Comparison of ENCODE assay signal across 1 cellular context in the genomic region with DNA sequence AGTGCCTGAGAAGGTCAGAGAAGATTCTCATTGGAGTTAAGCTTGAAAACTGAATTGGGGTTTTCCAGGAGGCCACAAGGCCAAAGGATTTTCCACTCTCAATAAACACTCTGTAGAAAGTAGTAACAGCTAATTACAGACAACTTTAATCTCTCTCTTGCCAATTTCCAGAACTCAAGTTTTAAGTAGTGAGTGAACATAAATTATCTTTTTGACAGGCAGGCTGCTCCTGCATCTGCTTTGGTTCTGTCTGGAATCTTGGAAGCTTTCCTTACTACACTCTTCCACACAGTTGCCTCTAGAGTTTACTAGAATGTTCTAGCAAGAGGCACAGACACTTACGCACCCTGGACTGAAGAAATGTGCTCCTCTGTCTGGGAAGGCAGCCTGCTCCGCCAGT.
TF ChIP-seq lines count a peak whose summit lies in the region.

No MANE protein-coding gene starts in this region.

TF ChIP-seq in GM23338, 12 proteins besides CTCF, POLR2A, EP300 and RAD21 (continued from another document):
- TF ChIP-seq, protein P1, sequence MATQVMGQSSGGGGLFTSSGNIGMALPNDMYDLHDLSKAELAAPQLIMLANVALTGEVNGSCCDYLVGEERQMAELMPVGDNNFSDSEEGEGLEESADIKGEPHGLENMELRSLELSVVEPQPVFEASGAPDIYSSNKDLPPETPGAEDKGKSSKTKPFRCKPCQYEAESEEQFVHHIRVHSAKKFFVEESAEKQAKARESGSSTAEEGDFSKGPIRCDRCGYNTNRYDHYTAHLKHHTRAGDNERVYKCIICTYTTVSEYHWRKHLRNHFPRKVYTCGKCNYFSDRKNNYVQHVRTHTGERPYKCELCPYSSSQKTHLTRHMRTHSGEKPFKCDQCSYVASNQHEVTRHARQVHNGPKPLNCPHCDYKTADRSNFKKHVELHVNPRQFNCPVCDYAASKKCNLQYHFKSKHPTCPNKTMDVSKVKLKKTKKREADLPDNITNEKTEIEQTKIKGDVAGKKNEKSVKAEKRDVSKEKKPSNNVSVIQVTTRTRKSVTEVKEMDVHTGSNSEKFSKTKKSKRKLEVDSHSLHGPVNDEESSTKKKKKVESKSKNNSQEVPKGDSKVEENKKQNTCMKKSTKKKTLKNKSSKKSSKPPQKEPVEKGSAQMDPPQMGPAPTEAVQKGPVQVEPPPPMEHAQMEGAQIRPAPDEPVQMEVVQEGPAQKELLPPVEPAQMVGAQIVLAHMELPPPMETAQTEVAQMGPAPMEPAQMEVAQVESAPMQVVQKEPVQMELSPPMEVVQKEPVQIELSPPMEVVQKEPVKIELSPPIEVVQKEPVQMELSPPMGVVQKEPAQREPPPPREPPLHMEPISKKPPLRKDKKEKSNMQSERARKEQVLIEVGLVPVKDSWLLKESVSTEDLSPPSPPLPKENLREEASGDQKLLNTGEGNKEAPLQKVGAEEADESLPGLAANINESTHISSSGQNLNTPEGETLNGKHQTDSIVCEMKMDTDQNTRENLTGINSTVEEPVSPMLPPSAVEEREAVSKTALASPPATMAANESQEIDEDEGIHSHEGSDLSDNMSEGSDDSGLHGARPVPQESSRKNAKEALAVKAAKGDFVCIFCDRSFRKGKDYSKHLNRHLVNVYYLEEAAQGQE (IDR thresholded peaks at IDR 0.05; ENCODE audit: unreplicated experiment), result no peak
- TF ChIP-seq, protein P2, sequence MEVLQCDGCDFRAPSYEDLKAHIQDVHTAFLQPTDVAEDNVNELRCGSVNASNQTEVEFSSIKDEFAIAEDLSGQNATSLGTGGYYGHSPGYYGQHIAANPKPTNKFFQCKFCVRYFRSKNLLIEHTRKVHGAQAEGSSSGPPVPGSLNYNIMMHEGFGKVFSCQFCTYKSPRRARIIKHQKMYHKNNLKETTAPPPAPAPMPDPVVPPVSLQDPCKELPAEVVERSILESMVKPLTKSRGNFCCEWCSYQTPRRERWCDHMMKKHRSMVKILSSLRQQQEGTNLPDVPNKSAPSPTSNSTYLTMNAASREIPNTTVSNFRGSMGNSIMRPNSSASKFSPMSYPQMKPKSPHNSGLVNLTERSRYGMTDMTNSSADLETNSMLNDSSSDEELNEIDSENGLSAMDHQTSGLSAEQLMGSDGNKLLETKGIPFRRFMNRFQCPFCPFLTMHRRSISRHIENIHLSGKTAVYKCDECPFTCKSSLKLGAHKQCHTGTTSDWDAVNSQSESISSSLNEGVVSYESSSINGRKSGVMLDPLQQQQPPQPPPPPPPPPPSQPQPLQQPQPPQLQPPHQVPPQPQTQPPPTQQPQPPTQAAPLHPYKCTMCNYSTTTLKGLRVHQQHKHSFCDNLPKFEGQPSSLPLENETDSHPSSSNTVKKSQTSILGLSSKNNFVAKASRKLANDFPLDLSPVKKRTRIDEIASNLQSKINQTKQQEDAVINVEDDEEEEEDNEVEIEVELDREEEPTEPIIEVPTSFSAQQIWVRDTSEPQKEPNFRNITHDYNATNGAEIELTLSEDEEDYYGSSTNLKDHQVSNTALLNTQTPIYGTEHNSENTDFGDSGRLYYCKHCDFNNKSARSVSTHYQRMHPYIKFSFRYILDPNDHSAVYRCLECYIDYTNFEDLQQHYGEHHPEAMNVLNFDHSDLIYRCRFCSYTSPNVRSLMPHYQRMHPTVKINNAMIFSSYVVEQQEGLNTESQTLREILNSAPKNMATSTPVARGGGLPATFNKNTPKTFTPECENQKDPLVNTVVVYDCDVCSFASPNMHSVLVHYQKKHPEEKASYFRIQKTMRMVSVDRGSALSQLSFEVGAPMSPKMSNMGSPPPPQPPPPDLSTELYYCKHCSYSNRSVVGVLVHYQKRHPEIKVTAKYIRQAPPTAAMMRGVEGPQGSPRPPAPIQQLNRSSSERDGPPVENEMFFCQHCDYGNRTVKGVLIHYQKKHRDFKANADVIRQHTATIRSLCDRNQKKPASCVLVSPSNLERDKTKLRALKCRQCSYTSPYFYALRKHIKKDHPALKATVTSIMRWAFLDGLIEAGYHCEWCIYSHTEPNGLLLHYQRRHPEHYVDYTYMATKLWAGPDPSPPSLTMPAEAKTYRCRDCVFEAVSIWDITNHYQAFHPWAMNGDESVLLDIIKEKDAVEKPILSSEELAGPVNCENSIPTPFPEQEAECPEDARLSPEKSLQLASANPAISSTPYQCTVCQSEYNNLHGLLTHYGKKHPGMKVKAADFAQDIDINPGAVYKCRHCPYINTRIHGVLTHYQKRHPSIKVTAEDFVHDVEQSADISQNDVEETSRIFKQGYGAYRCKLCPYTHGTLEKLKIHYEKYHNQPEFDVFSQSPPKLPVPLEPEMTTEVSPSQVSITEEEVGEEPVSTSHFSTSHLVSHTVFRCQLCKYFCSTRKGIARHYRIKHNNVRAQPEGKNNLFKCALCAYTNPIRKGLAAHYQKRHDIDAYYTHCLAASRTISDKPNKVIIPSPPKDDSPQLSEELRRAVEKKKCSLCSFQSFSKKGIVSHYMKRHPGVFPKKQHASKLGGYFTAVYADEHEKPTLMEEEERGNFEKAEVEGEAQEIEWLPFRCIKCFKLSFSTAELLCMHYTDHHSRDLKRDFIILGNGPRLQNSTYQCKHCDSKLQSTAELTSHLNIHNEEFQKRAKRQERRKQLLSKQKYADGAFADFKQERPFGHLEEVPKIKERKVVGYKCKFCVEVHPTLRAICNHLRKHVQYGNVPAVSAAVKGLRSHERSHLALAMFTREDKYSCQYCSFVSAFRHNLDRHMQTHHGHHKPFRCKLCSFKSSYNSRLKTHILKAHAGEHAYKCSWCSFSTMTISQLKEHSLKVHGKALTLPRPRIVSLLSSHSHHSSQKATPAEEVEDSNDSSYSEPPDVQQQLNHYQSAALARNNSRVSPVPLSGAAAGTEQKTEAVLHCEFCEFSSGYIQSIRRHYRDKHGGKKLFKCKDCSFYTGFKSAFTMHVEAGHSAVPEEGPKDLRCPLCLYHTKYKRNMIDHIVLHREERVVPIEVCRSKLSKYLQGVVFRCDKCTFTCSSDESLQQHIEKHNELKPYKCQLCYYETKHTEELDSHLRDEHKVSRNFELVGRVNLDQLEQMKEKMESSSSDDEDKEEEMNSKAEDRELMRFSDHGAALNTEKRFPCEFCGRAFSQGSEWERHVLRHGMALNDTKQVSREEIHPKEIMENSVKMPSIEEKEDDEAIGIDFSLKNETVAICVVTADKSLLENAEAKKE (CRISPR knock-in tag; IDR thresholded peaks at IDR 0.05), result no peak
